Comparison of ENCODE assay signal across 8 cellular contexts in the genomic region with DNA sequence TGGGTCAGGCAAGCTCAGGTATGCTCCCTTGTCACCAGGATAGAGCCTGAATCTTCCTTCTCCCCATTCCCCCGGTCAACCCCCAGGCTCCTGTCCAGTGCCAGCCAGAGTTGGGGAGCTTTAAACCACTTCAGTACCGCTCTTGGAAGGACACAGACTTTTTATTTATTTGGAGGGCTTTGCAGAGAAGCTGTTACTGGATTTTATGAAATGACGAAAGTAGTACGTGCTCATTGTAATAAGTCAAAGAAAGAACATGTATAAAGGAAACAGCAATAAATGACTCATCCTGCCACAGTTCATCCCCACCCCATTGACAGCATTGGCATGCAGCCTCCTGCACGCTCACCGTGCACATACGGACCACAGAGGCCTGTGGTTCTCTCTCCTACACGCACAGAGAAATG.
DNase-seq lines count a peak whose midpoint lies in the region; ATAC-seq and TF ChIP-seq lines count a peak whose summit lies in the region.

No MANE protein-coding gene starts in this region.

- ATAC-seq in HG03175 (IDR thresholded peaks at IDR 0.05; ENCODE audit: unreplicated experiment) (peak; percentile 55), esophagus mucosa (peak; percentile 98), GM19397 (IDR thresholded peaks at IDR 0.05; ENCODE audit: unreplicated experiment) (no peak)

- DNase-seq in AG20443 (ENCODE audit: low spot score) (peak; percentile 92), coronary artery (ENCODE audit: low spot score) (no peak), SKM-1 treated with dmso at 0.1 percent for 144 hours (lab: John Stamatoyannopoulos, UW; ENCODE audit: unreplicated experiment) (no peak)
- DNase-seq in activated CD4-positive, alpha-beta T cell treated with anti-CD3 and anti-CD28 coated beads for 4 hours, result peak; percentile 26 to 37
- DNase-seq in stimulated activated CD4-positive, alpha-beta T cell treated with anti-CD3 and anti-CD28 coated beads, Interleukin-2, amount 100 ng/mL, for 24 hours, result peak; percentile 72 to 76

- no peak overlapping the region for H3K27ac ChIP-seq in coronary artery

- H3K4me3 ChIP-seq in coronary artery, result no peak overlapping the region

- no peak for TF ChIP-seq CTCF in coronary artery (IDR thresholded peaks at IDR 0.05)

Comparison
In these comparisons a context has a peak if more than half of its experiments do, and no peak if none do; other contexts are left out.
1. DNase-seq: peak in AG20443 (single experiment), activated CD4-positive, alpha-beta T cell treated with anti-CD3 and anti-CD28 coated beads for 4 hours (2 of 2) and stimulated activated CD4-positive, alpha-beta T cell treated with anti-CD3 and anti-CD28 coated beads, Interleukin-2, amount 100 ng/mL, for 24 hours (2 of 2); none in coronary artery (single experiment) and SKM-1 treated with dmso at 0.1 percent for 144 hours (single experiment).